9 cellular contexts compared by ENCODE assay signal in the genomic region with DNA sequence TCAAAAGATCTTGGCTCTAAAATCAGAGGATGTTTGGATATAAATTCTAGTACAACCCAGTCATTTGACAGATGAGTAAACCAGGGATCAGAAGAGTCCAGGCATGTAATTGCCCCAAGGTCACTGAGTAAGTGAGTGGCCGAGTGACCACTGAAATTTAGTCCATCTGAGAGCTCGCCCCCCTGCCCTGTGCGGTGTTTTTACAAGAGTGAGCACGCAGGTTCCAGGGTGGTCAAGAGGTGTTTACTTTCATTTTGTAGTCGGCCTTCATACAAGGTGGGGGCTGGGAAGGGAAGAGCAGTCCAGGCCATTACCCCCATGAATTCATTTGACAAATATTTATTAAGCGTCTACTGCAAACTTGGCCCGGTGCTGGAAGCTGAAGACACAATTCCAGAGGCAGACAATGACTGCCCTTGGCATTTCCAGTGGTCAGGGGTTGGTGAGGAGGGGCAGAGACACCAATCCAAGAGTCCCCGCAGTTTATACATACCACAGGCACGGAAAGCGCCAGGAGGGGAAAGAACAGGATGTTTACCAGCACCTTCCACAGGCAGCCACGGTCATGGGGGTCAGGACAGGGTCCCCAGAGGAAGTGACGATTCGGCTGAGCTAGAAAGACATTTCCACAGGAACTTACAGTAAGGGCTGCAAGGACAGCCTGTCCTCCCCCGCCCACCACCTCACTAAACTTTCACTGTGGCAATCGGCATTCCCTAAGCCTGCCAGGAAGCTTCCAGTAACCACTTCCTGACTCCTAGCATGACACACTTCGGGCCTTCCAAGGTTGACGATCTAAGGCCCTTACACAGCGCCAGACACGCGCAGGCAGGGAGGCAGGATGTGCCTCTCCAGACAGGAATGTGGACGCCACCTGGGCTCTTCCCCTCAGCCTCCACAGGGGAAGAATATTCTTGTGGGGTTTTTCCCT. TPM values are rescaled to one million over a fixed set of nuclear protein-coding genes. Genes with fewer than 3 reads are reported as not detected.
DNase-seq lines count a peak whose midpoint lies in the region; ATAC-seq and TF ChIP-seq lines count a peak whose summit lies in the region.
"Had no signal": no experiment of that assay in that cellular context is flagged by ENCODE, and none has a peak within 500 bp of the region (broad histone marks: within the 10 kb centered on the region; RNA-seq: fewer than 3 reads in every experiment).

No MANE protein-coding gene starts in this region.

- WGBS in thyroid gland, 2 donors, result 51 to 59% methylated on average over 21 of the region's 21 CpGs

- H3K27me3 ChIP-seq in lower lobe of right lung (ENCODE audit: low read depth), result no peaks in the 10 kb centered on the region
- no peaks in the 10 kb centered on the region for H3K27me3 ChIP-seq in thyroid gland

- TF ChIP-seq CTCF in CD14-positive monocyte (IDR thresholded peaks at IDR 0.05), result no peak
- no peak for TF ChIP-seq CTCF in lower lobe of right lung (IDR thresholded peaks at IDR 0.05)
- no peak for TF ChIP-seq CTCF in thyroid gland (IDR thresholded peaks at IDR 0.05)

- no peaks in the 10 kb centered on the region for H3K36me3 Mint-ChIP-seq in CD14-positive monocyte

- H3K27ac ChIP-seq in cingulate gyrus (ENCODE audit: low read depth, low read length) (peak overlapping the region; percentile 97), lower lobe of right lung (peak overlapping the region; percentile 96), thyroid gland (peak overlapping the region; percentile 89 to 98 (median 97))

- H3K4me3 ChIP-seq in lower lobe of right lung, result peak overlapping the region; percentile 72
- no peak overlapping the region for H3K4me3 ChIP-seq in thyroid gland (replicated peaks in 1 of 3)

- H3K9me3 ChIP-seq in lower lobe of right lung (no peaks in the 10 kb centered on the region), thyroid gland (no peaks in the 10 kb centered on the region)

- no peak for DNase-seq in CD14-positive monocyte (ENCODE audit: low spot score)
- DNase-seq in NCI-H69 (lab: John Stamatoyannopoulos, UW), result peak; percentile 6
- DNase-seq in lower lobe of right lung, result peak; percentile 81
- DNase-seq in thyroid gland, result peak; percentile 70 to 72
- no peak for DNase-seq in NCI-H2107 treated with DMSO at 0.1 percent for 48 hours (lab: John Stamatoyannopoulos, UW; ENCODE audit: unreplicated experiment)
- DNase-seq in GM19238 (ENCODE audit: insufficient read length, low spot score), result no peak
- no peak for DNase-seq in stimulated activated CD4-positive, alpha-beta T cell treated with anti-CD3 and anti-CD28 coated beads, Interleukin-4, amount 100 ng/mL, for 1 hour

- H3K4me1 ChIP-seq in lower lobe of right lung (peaks cover 54% of the 10 kb centered on the region), thyroid gland (peaks cover 47 to 49% of the 10 kb centered on the region in 2 donors)

- peak overlapping the region in 5 of 7 donors; percentile 54 to 91 (median 87) for H3K27ac Mint-ChIP-seq in CD14-positive monocyte

- intact Hi-C loops in CD14-positive monocyte (cut with micrococcal nuclease), result loop anchor here (10.0 kb wide), 3 partner anchors 98 to 578 kb away; partner anchors contain the start of genes NUDT21 (in 1 of the 2), OGFOD1 (in 1 of the 2), PSME3IP1 (in 1 of the 2) and RSPRY1 (in 1 of the 2)
- intact Hi-C loops in lower lobe of right lung (cut with DNase I), result no loop called here
- intact Hi-C loops in thyroid gland (cut with DNase I), result loop anchor here (5.0 to 10.0 kb wide), 2 partner anchors 80 to 92 kb away; no protein-coding TSS in a partner anchor

- H3K4me1 Mint-ChIP-seq in CD14-positive monocyte, result peaks cover 43% of the 10 kb centered on the region

- peak; percentile 56 for ATAC-seq in lower lobe of right lung

- TF ChIP-seq POLR2A in thyroid gland (IDR thresholded peaks at IDR 0.05), result no peak

- H3K36me3 ChIP-seq in lower lobe of right lung (no peaks in the 10 kb centered on the region), thyroid gland (no peaks in the 10 kb centered on the region)

- peaks cover 0 to 3% (median 0%) of the 10 kb centered on the region in 7 donors for H3K9me3 Mint-ChIP-seq in CD14-positive monocyte

- peaks cover 2 to 6% (median 2%) of the 10 kb centered on the region in 3 donors for H3K27me3 Mint-ChIP-seq in CD14-positive monocyte (ENCODE audit: low read depth in 3 of 3)

- no peak overlapping the region for H3K4me3 Mint-ChIP-seq in CD14-positive monocyte

RNA-seq across cellular contexts. Expression of gene MT2A, which starts 1.4 kb away (rescaled TPM):
- polyA plus RNA-seq in CD14-positive monocyte, result 100 to 1,000 TPM; 126 to 228 TPM
- total RNA-seq in lower lobe of right lung (223 TPM), thyroid gland (100 to 1,000 TPM in 1 of 4 donors, 10 to 100 TPM in 3; 42.8 to 285 (median 54.6) TPM)
- polyA plus RNA-seq: neural cell had no signal

RNA-seq across cellular contexts. Expression of gene MT3, which starts 17.6 kb away (rescaled TPM):
- polyA plus RNA-seq in CD14-positive monocyte, result not detected
- not detected for total RNA-seq in lower lobe of right lung
- not detected for total RNA-seq in thyroid gland

RNA-seq across cellular contexts. Expression of gene MT1E, which starts 18.6 kb away (rescaled TPM):
- polyA plus RNA-seq in CD14-positive monocyte, result 1 to 10 TPM; 1.3 to 4.0 TPM
- total RNA-seq in lower lobe of right lung, result 158 TPM
- total RNA-seq in thyroid gland, result 1,000 to 10,000 TPM in 1 of 4 donors, 100 to 1,000 TPM in 3; 111 to 1,129 (median 368) TPM
- polyA plus RNA-seq: neural cell had no signal

RNA-seq across cellular contexts. Expression of gene MT1M, which starts 25.5 kb away (rescaled TPM):
- not detected for polyA plus RNA-seq in CD14-positive monocyte
- total RNA-seq in lower lobe of right lung, result 29.8 TPM
- total RNA-seq in thyroid gland, result 10 to 100 TPM in 3 of 4 donors, 1 to 10 TPM in 1; 7.1 to 45.5 (median 33.8) TPM
- polyA plus RNA-seq: neural cell had no signal

RNA-seq across cellular contexts. Expression of gene MT1A, which starts 31.5 kb away (rescaled TPM):
- polyA plus RNA-seq in CD14-positive monocyte, result not detected
- total RNA-seq in lower lobe of right lung (4.7 TPM), thyroid gland (10 to 100 TPM in 3 of 4 donors, 1 to 10 TPM in 1; 7.1 to 23.6 (median 16.8) TPM)
- polyA plus RNA-seq: neural cell had no signal

Comparison
In these comparisons a context has a peak if more than half of its experiments do, and no peak if none do; other contexts are left out.
1. DNase-seq: peak in NCI-H69 (single experiment), lower lobe of right lung (single experiment) and thyroid gland (2 of 2); none in CD14-positive monocyte (single experiment), NCI-H2107 treated with DMSO at 0.1 percent for 48 hours (single experiment), GM19238 (single experiment) and stimulated activated CD4-positive, alpha-beta T cell treated with anti-CD3 and anti-CD28 coated beads, Interleukin-4, amount 100 ng/mL, for 1 hour (single experiment).
2. Peak in every context shown above with its lines, with median percentiles within 50 percentile points of each other: H3K27ac ChIP-seq.